24 cellular contexts compared by ENCODE assay signal in the genomic region with DNA sequence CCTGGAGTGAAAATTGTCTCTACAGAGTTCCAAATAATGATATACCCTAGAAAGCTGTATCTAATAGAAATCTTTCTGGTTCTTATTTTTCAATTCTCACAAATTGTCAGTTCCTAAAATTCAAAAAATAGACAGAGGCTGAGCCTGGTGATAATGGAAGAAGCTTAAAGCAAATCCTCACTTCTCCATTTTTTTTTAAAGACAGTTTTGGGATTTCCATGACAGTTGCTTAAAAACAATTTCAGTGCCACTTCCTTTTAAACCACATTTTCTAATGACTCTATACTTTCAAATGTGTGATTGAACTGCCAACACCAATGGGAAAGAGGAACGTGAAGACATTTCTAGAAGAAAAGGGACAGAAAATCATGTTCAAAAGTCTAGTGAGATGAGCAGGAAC.
"Had no signal": no experiment of that assay in that cellular context is flagged by ENCODE, and none has a peak within 500 bp of the region (broad histone marks: within the 10 kb centered on the region; RNA-seq: fewer than 3 reads in every experiment).

No MANE protein-coding gene starts in this region.

- DNase-seq: activated CD4-positive, alpha-beta memory T cell treated with anti-CD3 and anti-CD28 coated beads, Interleukin-2, amount 10 ng/mL, durations not matched to agents 7 days and 5 days; activated CD4-positive, alpha-beta T cell treated with anti-CD3 and anti-CD28 coated beads, Interleukin-2, amount 10 ng/mL, durations not matched to agents 24 days and 14 days; activated CD4-positive, CD25-positive, alpha-beta regulatory T cell treated with anti-CD3 and anti-CD28 coated beads, Interleukin-2, amount 50 U/mL, for 72 hours; activated CD8-positive, alpha-beta memory T cell treated with anti-CD3 and anti-CD28 coated beads, Interleukin-2, amount 50 U/mL, for 48 hours; activated gamma-delta T cell treated with Interleukin-2 at 50 U/mL for 16 hours; activated naive CD4-positive, alpha-beta T cell treated with anti-CD3 and anti-CD28 coated beads, Interleukin-2, amount 50 U/mL, for 16 hours; activated T-cell treated with anti-CD3 and anti-CD28 coated beads, Interleukin-2, amount 50 U/mL, for 24 hours; amniotic stem cell; brain microvascular endothelial cell; effector memory CD8-positive, alpha-beta T cell; erythroblast; gastrocnemius medialis; glutamatergic neuron; left lung; lower lobe of right lung; mesendoderm; right lobe of liver; stimulated activated CD4-positive, alpha-beta T cell treated with anti-CD3 and anti-CD28 coated beads, Interleukin-4, amount 100 ng/mL, for 1 hour; stimulated activated naive CD8-positive, alpha-beta T cell treated with anti-CD3 and anti-CD28 coated beads, Interleukin-15, amount 100 ng/mL, for 72 hours; substantia nigra; T1000; thyroid gland; upper lobe of left lung had no signal

- ATAC-seq: effector memory CD8-positive, alpha-beta T cell; gastrocnemius medialis; left lung; lower lobe of right lung; natural killer cell treated with Interleukin-12 subunit alpha and Interleukin-12 subunit beta and Interleukin-15 and Interleukin-18, amount 100 ng/mL, for 72 hours; right lobe of liver; stimulated activated naive CD8-positive, alpha-beta T cell treated with anti-CD3 and anti-CD28 coated beads, Interleukin-15, amount 100 ng/mL, for 72 hours had no signal
